ENCODE assay signal across 8 cellular contexts in the genomic region with DNA sequence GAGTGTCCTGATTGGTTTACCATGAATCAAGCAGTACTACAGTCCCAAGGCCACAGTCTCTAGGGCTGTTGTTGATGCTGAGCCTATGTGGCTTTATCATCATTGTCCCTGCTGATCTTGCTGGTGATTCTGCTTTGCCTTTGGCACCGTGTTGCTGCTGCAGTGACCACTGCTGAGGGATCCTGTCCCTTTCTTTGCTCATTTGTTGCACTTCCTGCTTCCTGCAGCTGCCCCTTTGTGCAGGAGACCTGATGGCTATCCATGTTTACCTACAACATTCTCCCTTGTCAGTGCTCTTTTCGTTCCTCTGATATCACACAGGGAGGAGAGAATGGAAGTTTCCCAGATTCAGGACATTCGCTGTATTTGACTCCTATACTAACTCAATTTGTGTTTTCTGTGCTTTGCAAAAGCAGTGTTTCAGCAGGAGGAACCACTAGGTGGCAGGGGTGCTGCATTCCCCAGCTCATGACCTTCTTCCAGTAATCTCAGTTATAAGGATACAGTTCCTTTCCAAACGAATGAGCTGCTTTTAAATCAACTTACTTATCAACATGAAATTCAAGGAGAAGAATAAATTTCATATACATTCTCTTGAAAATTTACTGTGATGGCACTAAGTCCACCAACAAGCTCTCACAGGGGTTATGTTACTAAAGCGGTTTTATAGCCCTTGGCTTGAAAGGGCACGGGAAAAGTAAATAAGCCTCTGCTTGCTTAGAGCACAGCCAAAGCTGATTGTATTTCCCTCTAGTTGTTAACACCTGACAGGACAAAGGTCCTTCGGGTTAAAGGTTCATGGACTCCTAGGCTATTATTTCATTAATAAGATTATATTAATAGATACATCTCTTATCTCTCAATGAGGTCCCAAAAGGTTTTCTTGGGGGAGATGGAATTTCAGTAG. TPM values are rescaled to one million over a fixed set of nuclear protein-coding genes. Genes with fewer than 3 reads are reported as not detected.
DNase-seq lines count a peak whose midpoint lies in the region; ATAC-seq lines count a peak whose summit lies in the region.

No MANE protein-coding gene starts in this region.

- DNase-seq in ELF-1 (ENCODE audit: low read depth, low spot score) (peak; percentile 67), NOMO-1 (lab: John Stamatoyannopoulos, UW; ENCODE audit: unreplicated experiment in 2 of 2) (peak; percentile 49 to 74), myocyte (ENCODE audit: low read depth) (peak; percentile 66)
- peak; percentile 56 for DNase-seq in activated CD8-positive, alpha-beta memory T cell treated with anti-CD3 and anti-CD28 coated beads, Interleukin-2, amount 50 U/mL, for 48 hours
- DNase-seq in stimulated activated naive CD4-positive, alpha-beta T cell (lab: John Stamatoyannopoulos, UW): peak; percentile 13 to 68 (median 38)

- ATAC-seq in HG02981 (IDR thresholded peaks at IDR 0.05; ENCODE audit: unreplicated experiment) (peak; percentile 48), esophagus mucosa (peak; percentile 69), GM21528 (IDR thresholded peaks at IDR 0.05; ENCODE audit: low FRiP score, unreplicated experiment) (no peak)

RNA-seq across cellular contexts. Expression of a gene that starts 9.7 kb away (rescaled TPM):
- total RNA-seq in esophagus mucosa (29.1 TPM), myocyte (46.9 and 53.2 TPM in 2 replicates)
- polyA plus RNA-seq in myocyte (2012): 36.3 TPM

RNA-seq across cellular contexts. Expression of a gene that starts 44.2 kb away (rescaled TPM):
- total RNA-seq in esophagus mucosa (62.5 TPM), myocyte (83.2 and 98.4 TPM in 2 replicates)
- 66.0 TPM for polyA plus RNA-seq in myocyte (2012)
